11 cellular contexts compared by ENCODE assay signal in the genomic region with DNA sequence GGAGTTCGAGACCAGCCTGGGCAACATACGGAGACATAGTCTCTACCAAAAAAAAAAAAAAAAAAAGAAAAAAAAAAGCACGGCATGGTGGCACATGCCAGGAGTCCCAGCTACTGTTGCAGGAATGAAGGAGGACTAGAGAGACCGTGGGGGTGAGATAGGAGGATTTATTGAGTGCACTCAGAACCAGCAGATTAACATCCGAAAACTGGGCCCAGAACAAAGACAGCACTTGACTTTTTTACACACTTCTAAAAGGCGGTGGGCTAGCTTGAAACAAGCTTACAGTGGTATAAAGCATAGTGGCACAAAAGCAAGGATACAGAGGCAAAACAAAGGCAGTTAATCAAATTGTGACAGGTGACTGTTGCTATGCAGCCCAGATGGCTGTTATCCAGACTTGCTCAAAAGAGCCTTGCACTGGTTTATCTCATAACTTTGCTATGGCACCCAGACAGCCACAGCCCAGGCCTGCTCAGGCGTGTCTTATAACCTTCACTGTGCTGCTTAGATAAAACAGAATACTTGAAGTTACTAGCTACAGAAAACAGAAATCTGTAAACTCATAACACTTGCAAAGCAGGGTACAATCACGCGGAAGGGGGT. TPM values are rescaled to one million over a fixed set of nuclear protein-coding genes. Genes with fewer than 3 reads are reported as not detected.
DNase-seq lines count a peak whose midpoint lies in the region; ATAC-seq, FAIRE-seq and TF ChIP-seq lines count a peak whose summit lies in the region.
"Had no signal": no experiment of that assay in that cellular context is flagged by ENCODE, and none has a peak within 500 bp of the region (broad histone marks: within the 10 kb centered on the region; RNA-seq: fewer than 3 reads in every experiment).

No MANE protein-coding gene starts in this region.

- H3K9me1 ChIP-seq in K562 (ENCODE audit: control insufficient read depth, insufficient read depth, low read length) = no peaks in the 10 kb centered on the region

- no peak for TF ChIP-seq RAD21 in K562 (CRISPR knock-in tag; conservative IDR thresholded peaks at IDR 0.05 in 1 of 2, IDR thresholded peaks at IDR 0.05 in 1 of 2)

- CTCF ChIA-PET in K562 (lab: Yijun Ruan, JAX; ENCODE audit: low intra/inter-chr PET ratio) = no interaction called here

- no peak overlapping the region for H3K4me3 ChIP-seq in Karpas-422 (ENCODE audit: low read length)
- H3K4me3 ChIP-seq in K562 = no peak overlapping the region
- H3K4me3 ChIP-seq: hepatocyte, Peyer's patch had no signal

- no peaks in the 10 kb centered on the region for H4K20me1 ChIP-seq in Karpas-422 (ENCODE audit: insufficient read depth, low read depth, low read length)
- no peaks in the 10 kb centered on the region for H4K20me1 ChIP-seq in K562 (replicated peaks; ENCODE audit: control insufficient read depth, insufficient read depth, low read length)

- H3K4me2 ChIP-seq in Karpas-422 (ENCODE audit: low read depth, low read length, poor library complexity, severe bottlenecking) (no peak overlapping the region), K562 (ENCODE audit: insufficient read depth, low read length) (no peak overlapping the region)
- H3K4me2 ChIP-seq: hepatocyte had no signal

- BruUV-seq in K562 (replicated peaks; lab: Mats Ljungman, UMichigan) = no TSS peak

- H3K4me1 ChIP-seq in Karpas-422 (ENCODE audit: low read length) (no peaks in the 10 kb centered on the region), K562 (replicated peaks in 1 of 2; ENCODE audit: control insufficient read depth in 2 of 2, insufficient read depth in 2 of 2, low read length in 2 of 2) (no peaks in the 10 kb centered on the region)
- H3K4me1 ChIP-seq: Peyer's patch had no signal

- no peak for ATAC-seq in K562

- H3K79me2 ChIP-seq in Karpas-422 (ENCODE audit: low read length) = no peaks in the 10 kb centered on the region
- H3K79me2 ChIP-seq in K562 (ENCODE audit: control insufficient read depth, insufficient read depth, low read length) = no peaks in the 10 kb centered on the region
- H3K79me2 ChIP-seq: hepatocyte had no signal

- no peaks in the 10 kb centered on the region for H3K9me2 ChIP-seq in Karpas-422 (replicated peaks; ENCODE audit: insufficient read depth, low read length)

- 24% methylated on average over 8 of the region's 9 CpGs for WGBS in K562 (ENCODE audit: insufficient coverage, low coverage, missing lambda C conversion rate)

- no peak overlapping the region for H3K9ac ChIP-seq in Karpas-422 (ENCODE audit: low read length)
- no peak overlapping the region for H3K9ac ChIP-seq in K562 (ENCODE audit: insufficient read depth in 1 of 2, low read depth in 2 of 2, low read length in 2 of 2)

- no peak; the same call in 1 of the 2 replicates for TF ChIP-seq EP300 in K562 (IDR thresholded peaks at IDR 0.05; ENCODE audit: low read length)

- H3K27ac ChIP-seq in Karpas-422 (ENCODE audit: low read length) (no peak overlapping the region), K562 (ENCODE audit: extremely low read depth, low read depth, low read length) (no peak overlapping the region)
- H3K27ac ChIP-seq: hepatocyte, Peyer's patch had no signal

- H2AFZ ChIP-seq in Karpas-422 (ENCODE audit: low read length) = no peak overlapping the region
- no peak overlapping the region for H2AFZ ChIP-seq in K562 (ENCODE audit: low read depth, low read length)
- H2AFZ ChIP-seq: hepatocyte had no signal

- peaks cover 20% of the 10 kb centered on the region for H3K9me3 ChIP-seq in Karpas-422 (ENCODE audit: low read length)
- H3K9me3 ChIP-seq in K562 (replicated peaks; ENCODE audit: control insufficient read depth, insufficient read depth, low read depth, low read length) = peaks cover 9% of the 10 kb centered on the region

- H3K27me3 ChIP-seq in Karpas-422 (ENCODE audit: low read length) (no peaks in the 10 kb centered on the region), K562 (ENCODE audit: control insufficient read depth in 2 of 2, insufficient read depth in 2 of 2, low read length in 2 of 2) (no peaks in the 10 kb centered on the region)
- H3K27me3 ChIP-seq: hepatocyte, Peyer's patch had no signal

- H3K36me3 ChIP-seq in Karpas-422 (ENCODE audit: insufficient read depth, low read length) = no peaks in the 10 kb centered on the region
- no peaks in the 10 kb centered on the region for H3K36me3 ChIP-seq in K562 (ENCODE audit: control insufficient read depth, insufficient read depth, low read length)
- H3K36me3 ChIP-seq: Peyer's patch had no signal

- POLR2A ChIA-PET in K562 (lab: Yijun Ruan, JAX) = interaction anchor here (0.7 to 1.1 kb wide), 2 partner anchors 10 to 704 kb away, joined by 4 to 5 read pairs; partner anchors contain the start of gene PI4K2B

- DNase-seq in NCI-H2227 (lab: John Stamatoyannopoulos, UW; ENCODE audit: unreplicated experiment) (peak; percentile 17), NCI-H2227 treated with DMSO at 0.1 percent for 48 hours (lab: John Stamatoyannopoulos, UW) (no peak), Karpas-422 (peak; percentile 74), K562 (ENCODE audit: extremely low read depth in 1 of 4, low spot score in 3 of 4) (peak in 1 of 4 experiments; percentile 50), lung microvascular endothelial cell (ENCODE audit: low read depth in 2 of 2) (peak; percentile 52 to 53), H54 (ENCODE audit: insufficient read length, low spot score) (no peak), T-helper 9 cell (no peak), NCI-H1092 (lab: John Stamatoyannopoulos, UW) (no peak)
- DNase-seq: Peyer's patch; stimulated activated CD4-positive, alpha-beta T cell treated with anti-CD3 and anti-CD28 coated beads, Interleukin-1b, Interleukin-23, amount 100 ng/mL, for 48 hours had no signal

- TF ChIP-seq POLR2A in K562 (conservative IDR thresholded peaks at IDR 0.05) = no peak
- no peak for TF ChIP-seq POLR2A in H54 (IDR thresholded peaks at IDR 0.05; ENCODE audit: low read depth, low read length)

- no peak for TF ChIP-seq CTCF in K562 (IDR thresholded peaks at IDR 0.05 in 2 of 3, conservative IDR thresholded peaks at IDR 0.05 in 1 of 3; ENCODE audit: insufficient read depth in 2 of 3, low read depth in 1 of 3, low read length in 3 of 3)

- intact Hi-C loops in K562 (cut with micrococcal nuclease) = no loop called here

- FAIRE-seq in K562 (lab: Jason Lieb, UNC) = no peak
- FAIRE-seq in H54 (lab: Jason Lieb, UNC) = no peak

- in situ Hi-C loops in K562 (cut with MboI) = no loop called here

TF ChIP-seq in K562, 482 proteins besides CTCF, POLR2A, EP300 and RAD21 (continues in another document):
- TF ChIP-seq CBX3 (IDR thresholded peaks at IDR 0.05; ENCODE audit: borderline replicate concordance in 1 of 2, low read length in 2 of 2) (peak; percentile 99 to 100), RBM25 (IDR thresholded peaks at IDR 0.05; ENCODE audit: low read depth, low read length, severe bottlenecking) (no peak), TCF7 (IDR thresholded peaks at IDR 0.05; ENCODE audit: borderline replicate concordance) (no peak), ZFP36 (IDR thresholded peaks at IDR 0.05; ENCODE audit: low read depth, low read length, partially characterized antibody) (peak; percentile 18)
- TF ChIP-seq, protein P1, sequence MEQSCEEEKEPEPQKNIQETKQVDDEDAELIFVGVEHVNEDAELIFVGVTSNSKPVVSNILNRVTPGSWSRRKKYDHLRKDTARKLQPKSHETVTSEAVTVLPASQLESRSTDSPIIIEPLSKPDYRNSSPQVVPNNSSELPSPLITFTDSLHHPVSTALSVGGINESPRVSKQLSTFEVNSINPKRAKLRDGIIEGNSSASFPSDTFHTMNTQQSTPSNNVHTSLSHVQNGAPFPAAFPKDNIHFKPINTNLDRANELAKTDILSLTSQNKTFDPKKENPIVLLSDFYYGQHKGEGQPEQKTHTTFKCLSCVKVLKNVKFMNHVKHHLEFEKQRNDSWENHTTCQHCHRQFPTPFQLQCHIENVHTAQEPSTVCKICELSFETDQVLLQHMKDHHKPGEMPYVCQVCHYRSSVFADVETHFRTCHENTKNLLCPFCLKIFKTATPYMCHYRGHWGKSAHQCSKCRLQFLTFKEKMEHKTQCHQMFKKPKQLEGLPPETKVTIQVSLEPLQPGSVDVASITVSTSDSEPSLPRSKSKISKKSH (CRISPR knock-in tag; IDR thresholded peaks at IDR 0.05) = peak; percentile 94
- TF ChIP-seq, protein P2, sequence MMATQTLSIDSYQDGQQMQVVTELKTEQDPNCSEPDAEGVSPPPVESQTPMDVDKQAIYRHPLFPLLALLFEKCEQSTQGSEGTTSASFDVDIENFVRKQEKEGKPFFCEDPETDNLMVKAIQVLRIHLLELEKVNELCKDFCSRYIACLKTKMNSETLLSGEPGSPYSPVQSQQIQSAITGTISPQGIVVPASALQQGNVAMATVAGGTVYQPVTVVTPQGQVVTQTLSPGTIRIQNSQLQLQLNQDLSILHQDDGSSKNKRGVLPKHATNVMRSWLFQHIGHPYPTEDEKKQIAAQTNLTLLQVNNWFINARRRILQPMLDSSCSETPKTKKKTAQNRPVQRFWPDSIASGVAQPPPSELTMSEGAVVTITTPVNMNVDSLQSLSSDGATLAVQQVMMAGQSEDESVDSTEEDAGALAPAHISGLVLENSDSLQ (IDR thresholded peaks at IDR 0.05) = peak; percentile 42; the same call in 1 of the 2 replicates

RNA-seq across cellular contexts. Expression of gene PI4K2B, which starts 10.0 kb away (rescaled TPM):
- 21.5 and 38.4 TPM in 2 replicates for total RNA-seq in Karpas-422 (2014; rRNA removed; shearing (Covaris generic); ENCODE audit: low replicate concordance)
- 4.1 and 14.0 TPM in 2 replicates for total RNA-seq in K562 (2011; cell fraction: chromatin; rRNA removed; ENCODE audit: low replicate concordance)
- 3.5 and 4.5 TPM in 2 replicates for total RNA-seq in K562 (2011; cell fraction: nucleolus; rRNA removed)
- 6.3 and 8.2 TPM in 2 replicates for total RNA-seq in K562 (2011; cell fraction: nucleoplasm; rRNA removed)
- total RNA-seq in K562 (2014; rRNA removed) = 16.8 and 19.7 TPM in 2 replicates
- 21.4 and 26.5 TPM in 2 replicates for total RNA-seq in K562 (2014; rRNA removed; fragmentation: Illumina TruSeq; extraction: Trizol)
- 15.0 and 16.1 TPM in 2 replicates for total RNA-seq in K562 (2015; rRNA removed; fragmentation: Illumina TruSeq; extraction: Trizol)
- total RNA-seq in K562 (2021) = 14.2 and 17.4 TPM in 2 replicates
- polyA plus RNA-seq in K562 (2011; rRNA removed) = 14.3 and 18.6 TPM in 2 replicates
- polyA plus RNA-seq in K562 (2011; cell fraction: cytosol; rRNA removed) = 3.0 and 4.8 TPM in 2 replicates
- polyA plus RNA-seq in K562 (2011; cell fraction: nucleus; rRNA removed) = 5.3 and 6.3 TPM in 2 replicates
- polyA plus RNA-seq in K562 (2012) = 10.9 and 12.6 TPM in 2 replicates
- polyA plus RNA-seq in K562 (2014; fragmentation: Illumina TruSeq; extraction: Trizol) = 12.4 and 12.8 TPM in 2 replicates
- 1 to 10 TPM; 4.5 to 5.4 TPM for polyA plus RNA-seq in K562 (2014; fragmentation: Nextera tagmentation; extraction: Ambion mirVana)
- polyA plus RNA-seq in K562 (2014; rRNA removed) = 13.4 and 16.5 TPM in 2 replicates
- polyA minus RNA-seq in K562 (2011; rRNA and poly(A)+ RNA removed) = 9.7 and 11.4 TPM in 2 replicates
- 4.0 and 6.8 TPM in 2 replicates for polyA minus RNA-seq in K562 (2011; cell fraction: cytosol; rRNA and poly(A)+ RNA removed)
- 4.4 and 7.6 TPM in 2 replicates for polyA minus RNA-seq in K562 (2011; cell fraction: nucleus; rRNA and poly(A)+ RNA removed)
- total RNA-seq in lung microvascular endothelial cell = 18.5 and 24.6 TPM in 2 replicates

Comparison
In these comparisons a context has a peak if more than half of its experiments do, and no peak if none do; other contexts are left out.
1. DNase-seq: peak in NCI-H2227 (single experiment), Karpas-422 (single experiment) and lung microvascular endothelial cell (2 of 2); none in NCI-H2227 treated with DMSO at 0.1 percent for 48 hours (single experiment), H54 (single experiment), T-helper 9 cell (single experiment) and NCI-H1092 (single experiment).